In the genomic region with DNA sequence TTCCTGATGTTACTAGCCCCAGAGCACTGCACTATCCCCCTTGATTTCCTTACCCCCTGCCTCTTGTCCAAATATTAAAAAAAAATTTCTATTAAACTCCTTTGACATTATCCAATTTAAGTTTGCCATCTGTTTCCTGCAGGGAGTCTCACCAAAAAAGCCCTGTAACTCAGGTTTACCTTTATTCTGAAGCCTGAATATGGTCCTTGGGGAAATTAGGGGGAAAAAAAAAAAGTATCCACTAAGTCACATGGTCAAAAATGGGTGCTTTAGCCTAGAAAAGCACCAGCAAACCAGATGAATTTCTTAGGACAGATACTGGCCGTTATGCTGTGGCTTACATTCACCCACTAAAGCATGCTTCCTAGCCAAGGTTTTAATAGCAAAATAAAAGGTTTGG, we compare ENCODE assay signal across 19 cellular contexts.
A peak's percentile ranks its signal among the peaks of the same experiment; 100 is the strongest.
DNase-seq lines count a peak whose midpoint lies in the region; ATAC-seq and TF ChIP-seq lines count a peak whose summit lies in the region.
"Had no signal": no experiment of that assay in that cellular context is flagged by ENCODE, and none has a peak within 500 bp of the region (broad histone marks: within the 10 kb centered on the region; RNA-seq: fewer than 3 reads in every experiment).

No MANE protein-coding gene starts in this region.

- ATAC-seq in gastrocnemius medialis = no peak
- ATAC-seq: CD8-positive, alpha-beta T cell had no signal

- H3K9me3 ChIP-seq in gastrocnemius medialis = no peaks in the 10 kb centered on the region
- H3K9me3 ChIP-seq: BLaER1, HAP-1 had no signal

- no peaks in the 10 kb centered on the region for H3K9me3 Mint-ChIP-seq in progenitor cell of endocrine pancreas (ENCODE audit: low read depth)
- H3K9me3 Mint-ChIP-seq: CD8-positive, alpha-beta T cell had no signal

- H3K4me3 ChIP-seq in gastrocnemius medialis = no peak overlapping the region
- H3K4me3 ChIP-seq: BLaER1, GM23248, HAP-1 had no signal

- H3K27me3 ChIP-seq in gastrocnemius medialis = no peaks in the 10 kb centered on the region
- H3K27me3 ChIP-seq: BLaER1 had no signal

- no peaks in the 10 kb centered on the region for H3K4me1 Mint-ChIP-seq in progenitor cell of endocrine pancreas (ENCODE audit: low read depth)

- no peak overlapping the region for H3K27ac ChIP-seq in gastrocnemius medialis
- H3K27ac ChIP-seq: BLaER1, GM23248, HL-60 had no signal

- peak; percentile 28 for DNase-seq in NCI-H82 (lab: John Stamatoyannopoulos, UW)
- DNase-seq in NCI-H82 treated with DMSO at 0.1 percent for 48 hours (lab: John Stamatoyannopoulos, UW; ENCODE audit: unreplicated experiment) = no peak
- DNase-seq in NCI-H446 (lab: John Stamatoyannopoulos, UW) = peak; percentile 58 to 81
- DNase-seq in cerebellar cortex (ENCODE audit: low spot score) = peak; percentile 64
- DNase-seq in progenitor cell of endocrine pancreas (ENCODE audit: low spot score, unreplicated experiment) = no peak
- DNase-seq in gastrocnemius medialis = no peak
- no peak for DNase-seq in ureter (ENCODE audit: low spot score)
- no peak for DNase-seq in HuH-7 (ENCODE audit: low spot score)
- DNase-seq: 8988T; Calu3; CD8-positive, alpha-beta T cell; DMS53; DND-41; EL; GM23248; IMR-90 had no signal

- TF ChIP-seq CTCF in progenitor cell of endocrine pancreas (IDR thresholded peaks at IDR 0.05; ENCODE audit: unreplicated experiment) (no peak), gastrocnemius medialis (IDR thresholded peaks at IDR 0.05 in 4 of 5, conservative IDR thresholded peaks at IDR 0.05 in 1 of 5) (no peak)

- intact Hi-C loops in gastrocnemius medialis (cut with DNase I; ENCODE audit: low total_unique reads) = no loop called here

- no peaks in the 10 kb centered on the region for H3K4me1 ChIP-seq in gastrocnemius medialis
- H3K4me1 ChIP-seq: BLaER1, HAP-1 had no signal

- H3K27ac Mint-ChIP-seq in progenitor cell of endocrine pancreas = peak overlapping the region; percentile 14
- H3K27ac Mint-ChIP-seq: CD8-positive, alpha-beta T cell had no signal

- H3K36me3 ChIP-seq in gastrocnemius medialis = no peaks in the 10 kb centered on the region
- H3K36me3 ChIP-seq: BLaER1, HAP-1 had no signal

- H3K4me3 Mint-ChIP-seq in progenitor cell of endocrine pancreas (ENCODE audit: low read depth) = no peak overlapping the region
- H3K4me3 Mint-ChIP-seq: CD8-positive, alpha-beta T cell had no signal

- no peaks in the 10 kb centered on the region for H3K27me3 Mint-ChIP-seq in progenitor cell of endocrine pancreas

- TF ChIP-seq POLR2A in gastrocnemius medialis (IDR thresholded peaks at IDR 0.05) = no peak

- H3K36me3 Mint-ChIP-seq in progenitor cell of endocrine pancreas (ENCODE audit: insufficient read depth) = no peaks in the 10 kb centered on the region
- H3K36me3 Mint-ChIP-seq: CD8-positive, alpha-beta T cell had no signal

- in situ Hi-C loops in gastrocnemius medialis (cut with MboI; ENCODE audit: low sequenced_read_pairs in 4 of 4) = no loop called here

Comparison
In these comparisons a context has a peak if more than half of its experiments do, and no peak if none do; other contexts are left out.
1. DNase-seq: peak in NCI-H82 (single experiment), NCI-H446 (2 of 2) and cerebellar cortex (single experiment); none in NCI-H82 treated with DMSO at 0.1 percent for 48 hours (single experiment), progenitor cell of endocrine pancreas (single experiment), gastrocnemius medialis (0 of 2), ureter (single experiment) and HuH-7 (single experiment).